ENCODE assay signal across 8 cellular contexts in the genomic region with DNA sequence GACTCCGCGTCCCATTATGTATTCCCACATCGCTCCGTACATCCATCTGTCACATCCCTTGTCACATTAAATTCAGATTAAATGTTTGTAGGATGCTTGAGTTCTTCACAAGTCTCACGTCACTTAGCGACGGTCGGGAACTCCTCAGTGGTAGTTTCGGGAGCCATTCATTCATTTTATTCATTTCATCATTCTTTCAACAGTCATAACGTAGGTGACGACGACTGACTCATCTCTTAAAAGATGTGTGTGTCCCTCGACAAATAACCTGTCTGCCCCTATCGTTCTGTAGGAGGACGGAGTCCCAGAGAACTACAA. TPM values are rescaled to one million over a fixed set of nuclear protein-coding genes. Genes with fewer than 3 reads are reported as not detected.
DNase-seq lines count a peak whose midpoint lies in the region; ATAC-seq and TF ChIP-seq lines count a peak whose summit lies in the region.

No MANE protein-coding gene starts in this region.

- H3K27me3 Mint-ChIP-seq in effector memory CD8-positive, alpha-beta T cell: peaks cover 4 to 23% of the 10 kb centered on the region in 2 donors
- no peaks in the 10 kb centered on the region for H3K27me3 Mint-ChIP-seq in neural progenitor cell (ENCODE audit: insufficient read depth, low read depth)

- ATAC-seq in effector memory CD8-positive, alpha-beta T cell (replicated peaks): no peak

- H3K9ac ChIP-seq in BLaER1 treated with 17β-estradiol and CSF1 and Interleukin-3, amounts not matched to agents 10 nM and 100 nM: peak overlapping the region in 5 of 11 experiments; percentile 80 to 89 (median 83); a peak in 9 of 22 replicates
- H3K9ac ChIP-seq in neural progenitor cell: no peak overlapping the region

- H3K27ac ChIP-seq in BLaER1 treated with 17β-estradiol and CSF1 and Interleukin-3, amounts not matched to agents 10 nM and 100 nM: no peak overlapping the region; a peak in 2 of 22 replicates
- H3K27ac ChIP-seq in neural progenitor cell: no peak overlapping the region

- peaks cover 16 to 35% (median 32%) of the 10 kb centered on the region in 11 experiments; a peak in 21 of 22 replicates for H3K36me3 ChIP-seq in BLaER1 treated with 17β-estradiol and CSF1 and Interleukin-3, amounts not matched to agents 10 nM and 100 nM
- H3K36me3 ChIP-seq in MG63 (peaks cover 30% of the 10 kb centered on the region), neural progenitor cell (peaks cover 8% of the 10 kb centered on the region)

- TF ChIP-seq CTCF in neural progenitor cell (IDR thresholded peaks at IDR 0.05) (no peak), GM10248 (IDR thresholded peaks at IDR 0.05; ENCODE audit: control extremely low read depth, extremely low read depth, low read depth, missing control alignments) (no peak)

- H3K4me1 ChIP-seq in BLaER1 treated with 17β-estradiol and CSF1 and Interleukin-3, amounts not matched to agents 10 nM and 100 nM: peaks cover 16 to 36% (median 20%) of the 10 kb centered on the region in 10 experiments
- H3K4me1 ChIP-seq in neural progenitor cell: peaks cover 8% of the 10 kb centered on the region

- no peaks in the 10 kb centered on the region for H3K9me3 Mint-ChIP-seq in effector memory CD8-positive, alpha-beta T cell
- H3K9me3 Mint-ChIP-seq in neural progenitor cell: no peaks in the 10 kb centered on the region

- peak overlapping the region; percentile 99 for H2AFZ ChIP-seq in neural progenitor cell (replicated peaks)

- POLR2A ChIA-PET in GM10248 (lab: Yijun Ruan, JAX): no interaction called here

- H3K36me3 Mint-ChIP-seq in effector memory CD8-positive, alpha-beta T cell (ENCODE audit: insufficient read depth): peaks cover 46% of the 10 kb centered on the region
- peaks cover 8% of the 10 kb centered on the region for H3K36me3 Mint-ChIP-seq in neural progenitor cell

- peak overlapping the region; percentile 94 to 99 for H3K4me3 Mint-ChIP-seq in effector memory CD8-positive, alpha-beta T cell
- peak overlapping the region; percentile 97 for H3K4me3 Mint-ChIP-seq in neural progenitor cell

- peak overlapping the region; percentile 94 to 98 for H3K27ac Mint-ChIP-seq in effector memory CD8-positive, alpha-beta T cell
- no peak overlapping the region for H3K27ac Mint-ChIP-seq in neural progenitor cell

- peak overlapping the region; percentile 73 to 91 (median 82) for H3K4me3 ChIP-seq in BLaER1 treated with 17β-estradiol and CSF1 and Interleukin-3, amounts not matched to agents 10 nM and 100 nM
- H3K4me3 ChIP-seq in MG63 (peak overlapping the region; percentile 94), neural progenitor cell (peak overlapping the region; percentile 89)

- peaks cover 0 to 38% (median 0%) of the 10 kb centered on the region in 11 experiments; a peak in 11 of 22 replicates for H4K20me1 ChIP-seq in BLaER1 treated with 17β-estradiol and CSF1 and Interleukin-3, amounts not matched to agents 10 nM and 100 nM
- peaks cover 7% of the 10 kb centered on the region for H4K20me1 ChIP-seq in neural progenitor cell (ENCODE audit: low read depth)

- H3K79me2 ChIP-seq in neural progenitor cell (ENCODE audit: low read depth): peaks cover 17% of the 10 kb centered on the region

- H3K27me3 ChIP-seq in BLaER1 treated with 17β-estradiol and CSF1 and Interleukin-3, amounts not matched to agents 10 nM and 100 nM: no peaks in the 10 kb centered on the region
- H3K27me3 ChIP-seq in MG63: no peaks in the 10 kb centered on the region; the same call in 1 of the 2 replicates
- peaks cover 13% of the 10 kb centered on the region for H3K27me3 ChIP-seq in neural progenitor cell

- peak overlapping the region; percentile 39 to 96 (median 75); a peak in 20 of 22 replicates for H3K4me2 ChIP-seq in BLaER1 treated with 17β-estradiol and CSF1 and Interleukin-3, amounts not matched to agents 10 nM and 100 nM
- peak overlapping the region; percentile 97 for H3K4me2 ChIP-seq in neural progenitor cell

- H3K4me1 Mint-ChIP-seq in effector memory CD8-positive, alpha-beta T cell (ENCODE audit: low read depth in 2 of 2): peaks cover 12 to 16% of the 10 kb centered on the region in 2 donors
- peaks cover 12% of the 10 kb centered on the region for H3K4me1 Mint-ChIP-seq in neural progenitor cell

- H3K9me3 ChIP-seq in BLaER1 treated with 17β-estradiol and CSF1 and Interleukin-3, amounts not matched to agents 10 nM and 100 nM (replicated peaks in 1 of 11): no peaks in the 10 kb centered on the region
- no peaks in the 10 kb centered on the region for H3K9me3 ChIP-seq in MG63
- H3K9me3 ChIP-seq in neural progenitor cell (ENCODE audit: low read depth): no peaks in the 10 kb centered on the region

- DNase-seq in MG63: no peak
- DNase-seq in effector memory CD8-positive, alpha-beta T cell: no peak
- DNase-seq in neural progenitor cell (ENCODE audit: low spot score): no peak
- DNase-seq in hippocampal formation (lab: John Stamatoyannopoulos, UW): no peak
- no peak for DNase-seq in GM10248 (ENCODE audit: extremely low spot score)
- no peak for DNase-seq in NCI-H1436 treated with DMSO at 0.1 percent for 48 hours (lab: John Stamatoyannopoulos, UW)
- no peak for DNase-seq in NCI-H446 (lab: John Stamatoyannopoulos, UW)

- CTCF ChIA-PET in GM10248 (lab: Yijun Ruan, JAX): interaction anchor here (2.8 kb wide), 1 partner anchor 12 kb away, joined by 10 read pairs; no protein-coding TSS in a partner anchor

- H3F3A ChIP-seq in neural progenitor cell (ENCODE audit: low read depth): no peaks in the 10 kb centered on the region

RNA-seq across cellular contexts. Expression of gene SRPRB, which starts 0.3 kb away (rescaled TPM):
- 83.0 and 173 TPM in 2 replicates for total RNA-seq in MG63 (2014; rRNA removed; shearing (Covaris generic); ENCODE audit: low replicate concordance)
- 22.9 and 30.2 TPM in 2 replicates for total RNA-seq in neural progenitor cell (ENCODE audit: low replicate concordance)

RNA-seq across cellular contexts. Expression of gene TF, which starts 59.1 kb away (rescaled TPM):
- total RNA-seq in MG63 (2014; rRNA removed; shearing (Covaris generic); ENCODE audit: low replicate concordance): not detected in 2 replicates
- total RNA-seq in neural progenitor cell (ENCODE audit: low replicate concordance): 0.77 TPM in 2 replicates
